23 cellular contexts compared by ENCODE assay signal in genomic region chr12:11660624-11661023, GRCh38. TPM values are rescaled to one million over a fixed set of nuclear protein-coding genes. Genes with fewer than 3 reads are reported as not detected.
DNase-seq lines count a peak whose midpoint lies in the region; ATAC-seq, FAIRE-seq and TF ChIP-seq lines count a peak whose summit lies in the region.
"Had no signal": no experiment of that assay in that cellular context is flagged by ENCODE, and none has a peak within 500 bp of the region (broad histone marks: within the 10 kb centered on the region; RNA-seq: fewer than 3 reads in every experiment).

No MANE protein-coding gene starts in this region.

- CTCF ChIA-PET in HepG2 (lab: Yijun Ruan, JAX; ENCODE audit: low intra/inter-chr PET ratio, low total read pairs), result no interaction called here

- H3F3A ChIP-seq in smooth muscle cell (ENCODE audit: low read depth), result peaks cover 20% of the 10 kb centered on the region

- TF ChIP-seq CTCF in liver (IDR thresholded peaks at IDR 0.05; ENCODE audit: low read depth, low read length, missing input control) (no peak), HepG2 (CRISPR knock-in tag; IDR thresholded peaks at IDR 0.05) (no peak), gastroesophageal sphincter (IDR thresholded peaks at IDR 0.05) (no peak), smooth muscle cell (IDR thresholded peaks at IDR 0.05; ENCODE audit: borderline replicate concordance, insufficient read depth, poor library complexity, severe bottlenecking) (no peak)

- in situ Hi-C loops in HepG2 (cut with HindIII; ENCODE audit: extremely low pct_ligation_motif_present, low pct_unique_long_range_greater_than_20kb), result no loop called here

- TF ChIP-seq EP300 in HepG2 (IDR thresholded peaks at IDR 0.05; ENCODE audit: low read depth in 2 of 2, low read length in 2 of 2) (no peak), HepG2 (CRISPR knock-in tag; IDR thresholded peaks at IDR 0.05; ENCODE audit: borderline replicate concordance) (no peak), gastroesophageal sphincter (IDR thresholded peaks at IDR 0.05) (no peak)

- WGBS in liver, result 84% methylated on average over 1 of the region's 1 CpG
- WGBS in HepG2 (ENCODE audit: low lambda C conversion rate), result 89% methylated on average over 1 of the region's 1 CpG
- 67 to 100% methylated on average over 1 of the region's 1 CpG for WGBS in gastroesophageal sphincter (ENCODE audit: low coverage in 1 of 2), 2 donors
- 100% methylated on average over 1 of the region's 1 CpG for WGBS in smooth muscle cell (ENCODE audit: low lambda C conversion rate)

- TF ChIP-seq POLR2A in HepG2 (IDR thresholded peaks at IDR 0.05; ENCODE audit: insufficient read depth in 1 of 2, low read depth in 2 of 2, low read length in 2 of 2) (no peak), gastroesophageal sphincter (IDR thresholded peaks at IDR 0.05) (no peak)

- intact Hi-C loops in HepG2 (cut with micrococcal nuclease; ENCODE audit: unreplicated experiment), result no loop called here

- no peak for DNase-seq in HepG2 (ENCODE audit: low spot score)
- no peak for DNase-seq in smooth muscle cell (lab: John Stamatoyannopoulos, UW; ENCODE audit: unreplicated experiment)
- DNase-seq in CD1c-positive myeloid dendritic cell (ENCODE audit: extremely low spot score), result no peak
- no peak for DNase-seq in stimulated activated CD4-positive, alpha-beta T cell treated with anti-CD3 and anti-CD28 coated beads, Interleukin-4, amount 100 ng/mL, for 24 hours
- DNase-seq: EL, KG1, NCI-H1105, NCI-H146, NCI-H2029, NCI-H2227 treated with DMSO at 0.1 percent for 48 hours, NCI-H510A, NCI-H748 treated with DMSO at 0.1 percent for 48 hours, SIG-M5, SK-N-SH had no signal

- H3K4me1 ChIP-seq in liver (ENCODE audit: control insufficient read depth in 4 of 4, insufficient read depth in 4 of 4, low read length in 3 of 4) (peaks cover 3 to 22% (median 15%) of the 10 kb centered on the region in 4 donors), HepG2 (ENCODE audit: insufficient read depth, low read length) (0 out of 2 replicates have a peak, but pooled peaks cover 6% of the 10 kb centered on the region), gastroesophageal sphincter (peaks cover under 1 to 78% (median 37%) of the 10 kb centered on the region in 3 donors), smooth muscle cell (ENCODE audit: low read depth) (peaks cover 24% of the 10 kb centered on the region)

- BruUV-seq in HepG2 (replicated peaks; lab: Mats Ljungman, UMichigan), result no TSS peak

- H2AFZ ChIP-seq in HepG2 (ENCODE audit: low read length), result no peak overlapping the region
- no peak overlapping the region for H2AFZ ChIP-seq in smooth muscle cell (ENCODE audit: low read depth)
- H2AFZ ChIP-seq: GM23338 had no signal

- H4K20me1 ChIP-seq in HepG2 (ENCODE audit: insufficient read depth, low read length) (no peaks in the 10 kb centered on the region; the same call in 1 of the 2 replicates), smooth muscle cell (ENCODE audit: low read depth) (peaks cover 42% of the 10 kb centered on the region)

- H3K27me3 ChIP-seq in liver (ENCODE audit: control insufficient read depth in 4 of 4, insufficient read depth in 4 of 4, low read length in 3 of 4), result no peaks in the 10 kb centered on the region
- H3K27me3 ChIP-seq in HepG2 (ENCODE audit: control insufficient read depth in 1 of 2, insufficient read depth in 2 of 2, low read length in 2 of 2), result no peaks in the 10 kb centered on the region
- H3K27me3 ChIP-seq in gastroesophageal sphincter, result no peaks in the 10 kb centered on the region
- H3K27me3 ChIP-seq in smooth muscle cell (ENCODE audit: low read depth), result no peaks in the 10 kb centered on the region

- H3K4me3 ChIP-seq in liver (ENCODE audit: low read depth in 1 of 3, low read length in 3 of 3), result no peak overlapping the region
- no peak overlapping the region for H3K4me3 ChIP-seq in HepG2 (replicated peaks in 1 of 3; ENCODE audit: insufficient read depth in 1 of 3, low read depth in 2 of 3, low read length in 3 of 3)
- no peak overlapping the region for H3K4me3 ChIP-seq in gastroesophageal sphincter
- H3K4me3 ChIP-seq in smooth muscle cell, result no peak overlapping the region
- H3K4me3 ChIP-seq: GM23338, HAP-1 had no signal

- POLR2A ChIA-PET in HepG2 (lab: Yijun Ruan, JAX), result interaction anchor here (1.2 kb wide), 1 partner anchor 11 kb away, joined by 3 read pairs; the partner anchor contains the start of gene ETV6

- H3K36me3 ChIP-seq in liver (ENCODE audit: control insufficient read depth in 4 of 4, insufficient read depth in 3 of 4, low read depth in 1 of 4, low read length in 3 of 4) (no peaks in the 10 kb centered on the region), HepG2 (replicated peaks in 1 of 2; ENCODE audit: control insufficient read depth in 1 of 2, insufficient read depth in 2 of 2, low read length in 2 of 2) (no peaks in the 10 kb centered on the region), gastroesophageal sphincter (no peaks in the 10 kb centered on the region), smooth muscle cell (ENCODE audit: low read depth) (no peaks in the 10 kb centered on the region)
- H3K36me3 ChIP-seq: HAP-1 had no signal

- TF ChIP-seq RAD21 in liver (IDR thresholded peaks at IDR 0.05) (no peak), HepG2 (CRISPR knock-in tag; IDR thresholded peaks at IDR 0.05) (no peak)

- H3K79me2 ChIP-seq in HepG2 (ENCODE audit: insufficient read depth, low read length), result no peaks in the 10 kb centered on the region
- H3K79me2 ChIP-seq in smooth muscle cell (ENCODE audit: low read depth), result peaks cover 90% of the 10 kb centered on the region

- no peaks in the 10 kb centered on the region for H3K9me3 ChIP-seq in liver (ENCODE audit: control insufficient read depth in 4 of 4, low read length in 3 of 4)
- H3K9me3 ChIP-seq in HepG2 (ENCODE audit: low read length), result no peaks in the 10 kb centered on the region
- no peaks in the 10 kb centered on the region for H3K9me3 ChIP-seq in gastroesophageal sphincter
- H3K9me3 ChIP-seq in smooth muscle cell (replicated peaks; ENCODE audit: low read depth), result no peaks in the 10 kb centered on the region
- H3K9me3 ChIP-seq: HAP-1, SK-N-SH had no signal

- ATAC-seq in HepG2 (no peak), gastroesophageal sphincter (no peak), GM18861 (IDR thresholded peaks at IDR 0.05; ENCODE audit: unreplicated experiment) (no peak)

- no peak overlapping the region for H3K9ac ChIP-seq in liver (ENCODE audit: low read depth in 1 of 2, low read length in 2 of 2)
- H3K9ac ChIP-seq in HepG2 (ENCODE audit: insufficient read depth, low read depth, low read length), result no peak overlapping the region
- H3K9ac ChIP-seq in smooth muscle cell (ENCODE audit: low read depth), result no peak overlapping the region
- H3K9ac ChIP-seq: SK-N-SH had no signal

- no peak for FAIRE-seq in HepG2 (lab: Jason Lieb, UNC)
- FAIRE-seq: A204.1, D721Med had no signal

- H3K27ac ChIP-seq in liver (ENCODE audit: low read depth in 1 of 2, low read length in 2 of 2) (no peak overlapping the region), HepG2 (ENCODE audit: extremely low read length, insufficient read depth, low read length) (no peak overlapping the region), gastroesophageal sphincter (peak overlapping the region in 3 of 4 donors; percentile 15 to 48 (median 38)), smooth muscle cell (ENCODE audit: low read depth) (peak overlapping the region; percentile 96)
- H3K27ac ChIP-seq: C4-2B, RWPE1 had no signal

- H3K4me2 ChIP-seq in HepG2 (ENCODE audit: low read depth, low read length) (no peak overlapping the region), smooth muscle cell (no peak overlapping the region)
- H3K4me2 ChIP-seq: GM23338, SK-N-SH had no signal

TF ChIP-seq in liver, 16 proteins besides CTCF, POLR2A, EP300 and RAD21:
- peak; percentile 36 to 57 for TF ChIP-seq HNF4A (conservative IDR thresholded peaks at IDR 0.05)
- TF ChIP-seq EGR1 (IDR thresholded peaks at IDR 0.05; ENCODE audit: low read depth in 2 of 2), result no peak

TF ChIP-seq in HepG2, 621 proteins besides CTCF, POLR2A, EP300 and RAD21 (continues in another document):
- TF ChIP-seq RELA (CRISPR knock-in tag; IDR thresholded peaks at IDR 0.05) (no peak), NPAS2 (CRISPR knock-in tag; IDR thresholded peaks at IDR 0.05; ENCODE audit: borderline replicate concordance) (no peak), ZNF788 (CRISPR knock-in tag; IDR thresholded peaks at IDR 0.05; ENCODE audit: borderline replicate concordance) (no peak), ATAD3A (CRISPR knock-in tag; IDR thresholded peaks at IDR 0.05) (no peak)

RNA-seq across cellular contexts. Expression of gene ETV6, which starts 11.2 kb away (rescaled TPM):
- total RNA-seq in liver, result 1 to 10 TPM; 4.4 to 6.2 TPM
- polyA plus RNA-seq in liver, result 1 to 10 TPM; 2.0 to 2.6 TPM
- 2.2 and 2.8 TPM in 2 replicates for total RNA-seq in HepG2 (2016; rRNA removed; fragmentation: Illumina TruSeq; extraction: Trizol)
- total RNA-seq in HepG2 (2016; cell fraction: cytosol; rRNA removed; fragmentation: Illumina TruSeq; extraction: Trizol; ENCODE audit: low read depth), result 1.0 and 1.2 TPM in 2 replicates
- total RNA-seq in HepG2 (2016; cell fraction: insoluble cytoplasmic fraction; rRNA removed; fragmentation: Illumina TruSeq; extraction: Trizol), result 1.8 and 2.5 TPM in 2 replicates
- 2.9 and 3.4 TPM in 2 replicates for total RNA-seq in HepG2 (2016; cell fraction: membrane; rRNA removed; fragmentation: Illumina TruSeq; extraction: Trizol)
- total RNA-seq in HepG2 (2016; cell fraction: nucleus; rRNA removed; fragmentation: Illumina TruSeq; extraction: Trizol), result 3.9 and 4.2 TPM in 2 replicates
- polyA plus RNA-seq in HepG2 (2011; rRNA removed), result 3.0 and 3.3 TPM in 2 replicates
- polyA plus RNA-seq in HepG2 (2011; cell fraction: cytosol; rRNA removed), result 1.9 and 2.1 TPM in 2 replicates
- polyA plus RNA-seq in HepG2 (2011; cell fraction: nucleus; rRNA removed), result 3.5 and 4.3 TPM in 2 replicates
- polyA plus RNA-seq in HepG2 (2012), result 1.8 and 2.6 TPM in 2 replicates
- polyA plus RNA-seq in HepG2 (2016; cell fraction: cytosol; fragmentation: Illumina TruSeq; extraction: Trizol; ENCODE audit: low read depth), result 1.1 and 1.2 TPM in 2 replicates
- 2.7 and 3.6 TPM in 2 replicates for polyA plus RNA-seq in HepG2 (2016; cell fraction: insoluble cytoplasmic fraction; fragmentation: Illumina TruSeq; extraction: Trizol; ENCODE audit: low read depth)
- 2.5 and 3.2 TPM in 2 replicates for polyA plus RNA-seq in HepG2 (2016; cell fraction: membrane; fragmentation: Illumina TruSeq; extraction: Trizol; ENCODE audit: low read depth)
- 4.6 and 5.1 TPM in 2 replicates for polyA plus RNA-seq in HepG2 (2016; cell fraction: nucleus; fragmentation: Illumina TruSeq; extraction: Trizol; ENCODE audit: insufficient read depth, low read depth)
- 7.0 and 9.1 TPM in 2 replicates for polyA minus RNA-seq in HepG2 (2011; rRNA and poly(A)+ RNA removed; ENCODE audit: low replicate concordance)
- 3.4 and 4.0 TPM in 2 replicates for polyA minus RNA-seq in HepG2 (2011; cell fraction: cytosol; rRNA and poly(A)+ RNA removed)
- 8.1 and 12.8 TPM in 2 replicates for polyA minus RNA-seq in HepG2 (2011; cell fraction: nucleus; rRNA and poly(A)+ RNA removed)
- total RNA-seq in gastroesophageal sphincter, result 10 to 100 TPM; 18.7 to 30.1 (median 21.1) TPM
- 21.9 and 23.8 TPM in 2 replicates for total RNA-seq in smooth muscle cell
- polyA plus RNA-seq in smooth muscle cell, result 11.5 and 19.8 TPM in 2 replicates

Comparison
In these comparisons a context has a peak if more than half of its experiments do, and no peak if none do; other contexts are left out.
1. H3K27ac ChIP-seq: peak in gastroesophageal sphincter (3 of 4) and smooth muscle cell (single experiment); none in liver (0 of 2) and HepG2 (single experiment).